ENCODE assay signal across 7 cellular contexts in genomic region chr1:232226197-232226681, GRCh38.
DNase-seq lines count a peak whose midpoint lies in the region; ATAC-seq and TF ChIP-seq lines count a peak whose summit lies in the region.

No MANE protein-coding gene starts in this region.

- ATAC-seq in GM21423 (IDR thresholded peaks at IDR 0.05; ENCODE audit: unreplicated experiment) = peak; percentile 52
- ATAC-seq in GM19023 (IDR thresholded peaks at IDR 0.05; ENCODE audit: unreplicated experiment) = no peak

- H3K4me3 ChIP-seq in neuron (ENCODE audit: low read length) = no peak overlapping the region

- no peaks in the 10 kb centered on the region for H3K36me3 ChIP-seq in neuron (ENCODE audit: insufficient read depth, low read length)

- H3K4me1 ChIP-seq in neuron (ENCODE audit: insufficient read depth, low read length) = peaks cover 16% of the 10 kb centered on the region

- no peaks in the 10 kb centered on the region for H3K9me3 ChIP-seq in neuron (ENCODE audit: low read length)

- no peak for TF ChIP-seq POLR2A in erythroblast (IDR thresholded peaks at IDR 0.05; ENCODE audit: low read length)

- peak overlapping the region; percentile 46 for H2AFZ ChIP-seq in neuron (ENCODE audit: low read depth, low read length)

- peak; percentile 79 for DNase-seq in NCI-H1694 (lab: John Stamatoyannopoulos, UW)
- DNase-seq in astrocyte of the hippocampus (ENCODE audit: low read depth, low spot score) = peak; percentile 67
- DNase-seq in erythroblast (lab: John Stamatoyannopoulos, UW) = no peak
- no peak for DNase-seq in T-helper 9 cell

- H3K27me3 ChIP-seq in neuron (ENCODE audit: insufficient read depth, low read length) = no peaks in the 10 kb centered on the region

Comparison
In these comparisons a context has a peak if more than half of its experiments do, and no peak if none do; other contexts are left out.
1. DNase-seq: peak in NCI-H1694 (single experiment) and astrocyte of the hippocampus (single experiment); none in erythroblast (0 of 2) and T-helper 9 cell (single experiment).